In the genomic region with DNA sequence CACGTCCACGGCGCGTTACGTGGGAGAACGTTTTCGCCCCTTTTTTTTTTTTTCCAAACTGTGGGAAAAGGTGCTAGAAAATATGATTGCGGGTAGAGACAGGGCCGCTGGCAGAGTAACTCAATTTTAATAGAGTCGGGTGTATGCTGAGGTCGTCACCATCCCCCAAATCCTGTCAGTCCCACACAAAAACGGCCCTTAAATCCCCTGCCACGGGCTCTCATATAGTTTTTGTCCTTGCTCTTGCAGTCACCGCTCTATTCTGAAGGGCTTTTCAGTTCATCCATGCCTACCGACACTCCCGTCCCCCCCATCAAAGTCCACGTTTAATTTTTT, we compare ENCODE assay signal across 8 cellular contexts. TPM values are rescaled to one million over a fixed set of nuclear protein-coding genes. Genes with fewer than 3 reads are reported as not detected.
DNase-seq lines count a peak whose midpoint lies in the region; ATAC-seq and TF ChIP-seq lines count a peak whose summit lies in the region.

No MANE protein-coding gene starts in this region.

- H3K4me1 ChIP-seq in iPS-20b (ENCODE audit: insufficient read depth, low read length) (peaks cover 6% of the 10 kb centered on the region; the same call in 1 of the 2 replicates), stomach smooth muscle (ENCODE audit: control insufficient read depth, insufficient read depth, low read length) (peaks cover 3% of the 10 kb centered on the region)

- peak overlapping the region; percentile 93 for H3K9ac ChIP-seq in iPS-20b (ENCODE audit: low read depth, low read length)
- H3K9ac ChIP-seq in stomach smooth muscle (ENCODE audit: low read length in 2 of 2), result peak overlapping the region; percentile 89 to 91

- H3K9me3 Mint-ChIP-seq in activated naive CD8-positive, alpha-beta T cell treated with anti-CD3 and anti-CD28 coated beads, Interleukin-2, amount 50 U/mL, for 24 hours, result no peaks in the 10 kb centered on the region

- peak overlapping the region; percentile 91 for H3K27ac Mint-ChIP-seq in activated naive CD8-positive, alpha-beta T cell treated with anti-CD3 and anti-CD28 coated beads, Interleukin-2, amount 50 U/mL, for 24 hours

- H3K27ac ChIP-seq in iPS-20b (ENCODE audit: low read length), result no peak overlapping the region
- peak overlapping the region; percentile 91 for H3K27ac ChIP-seq in stomach smooth muscle (ENCODE audit: low read length)

- H3K4me3 Mint-ChIP-seq in activated naive CD8-positive, alpha-beta T cell treated with anti-CD3 and anti-CD28 coated beads, Interleukin-2, amount 50 U/mL, for 24 hours, result peak overlapping the region; percentile 84

- H3K27me3 ChIP-seq in iPS-20b (ENCODE audit: insufficient read depth, low read length), result no peaks in the 10 kb centered on the region
- peaks cover 0 to 5% of the 10 kb centered on the region in 2 donors for H3K27me3 ChIP-seq in stomach smooth muscle (ENCODE audit: control insufficient read depth in 1 of 2, insufficient read depth in 2 of 2, low read length in 2 of 2)

- peaks cover 50% of the 10 kb centered on the region for H3K4me1 Mint-ChIP-seq in activated naive CD8-positive, alpha-beta T cell treated with anti-CD3 and anti-CD28 coated beads, Interleukin-2, amount 50 U/mL, for 24 hours

- H3K36me3 Mint-ChIP-seq in activated naive CD8-positive, alpha-beta T cell treated with anti-CD3 and anti-CD28 coated beads, Interleukin-2, amount 50 U/mL, for 24 hours (ENCODE audit: low read depth), result peaks cover 5% of the 10 kb centered on the region

- H3K36me3 ChIP-seq in iPS-20b (ENCODE audit: insufficient read depth, low read depth, low read length) (peaks cover 11% of the 10 kb centered on the region; the same call in 1 of the 2 replicates), stomach smooth muscle (ENCODE audit: control insufficient read depth in 2 of 2, insufficient read depth in 2 of 2, low read length in 2 of 2) (no peaks in the 10 kb centered on the region)

- no peak for TF ChIP-seq CTCF in omental fat pad (IDR thresholded peaks at IDR 0.05)

- H3K4me3 ChIP-seq in iPS-20b (ENCODE audit: low read length) (peak overlapping the region; percentile 95), stomach smooth muscle (ENCODE audit: low read length in 2 of 2) (peak overlapping the region; percentile 75 to 83)

- no peaks in the 10 kb centered on the region for H3K27me3 Mint-ChIP-seq in activated naive CD8-positive, alpha-beta T cell treated with anti-CD3 and anti-CD28 coated beads, Interleukin-2, amount 50 U/mL, for 24 hours

- H3K9me3 ChIP-seq in iPS-20b (ENCODE audit: insufficient read depth, low read depth, low read length) (no peaks in the 10 kb centered on the region), stomach smooth muscle (ENCODE audit: control insufficient read depth in 2 of 2, low read length in 2 of 2) (no peaks in the 10 kb centered on the region)

- peak; percentile 12 for ATAC-seq in activated naive CD8-positive, alpha-beta T cell treated with anti-CD3 and anti-CD28 coated beads, Interleukin-2, amount 50 U/mL, for 24 hours
- ATAC-seq in omental fat pad (ENCODE audit: low FRiP score), result no peak
- no peak for ATAC-seq in HG03469 (IDR thresholded peaks at IDR 0.05; ENCODE audit: unreplicated experiment)
- no peak for ATAC-seq in HG03039 (IDR thresholded peaks at IDR 0.05; ENCODE audit: unreplicated experiment)

- DNase-seq in stimulated activated CD4-positive, alpha-beta T cell treated with anti-CD3 and anti-CD28 coated beads, Interleukin-4, amount 100 ng/mL, for 24 hours, result peak; percentile 4
- DNase-seq in stimulated activated CD4-positive, alpha-beta T cell treated with anti-CD3 and anti-CD28 coated beads, Interleukin-2, amount 100 ng/mL, for 24 hours, result no peak
- DNase-seq in activated naive CD8-positive, alpha-beta T cell treated with anti-CD3 and anti-CD28 coated beads, Interleukin-2, amount 50 U/mL, for 24 hours, result no peak
- no peak for DNase-seq in omental fat pad (ENCODE audit: low spot score)

RNA-seq across cellular contexts. Expression of a gene that starts 0.8 kb away (rescaled TPM):
- 10 to 100 TPM; 26.5 to 36.9 (median 32.4) TPM for total RNA-seq in omental fat pad
